15 cellular contexts compared by ENCODE assay signal in the genomic region with DNA sequence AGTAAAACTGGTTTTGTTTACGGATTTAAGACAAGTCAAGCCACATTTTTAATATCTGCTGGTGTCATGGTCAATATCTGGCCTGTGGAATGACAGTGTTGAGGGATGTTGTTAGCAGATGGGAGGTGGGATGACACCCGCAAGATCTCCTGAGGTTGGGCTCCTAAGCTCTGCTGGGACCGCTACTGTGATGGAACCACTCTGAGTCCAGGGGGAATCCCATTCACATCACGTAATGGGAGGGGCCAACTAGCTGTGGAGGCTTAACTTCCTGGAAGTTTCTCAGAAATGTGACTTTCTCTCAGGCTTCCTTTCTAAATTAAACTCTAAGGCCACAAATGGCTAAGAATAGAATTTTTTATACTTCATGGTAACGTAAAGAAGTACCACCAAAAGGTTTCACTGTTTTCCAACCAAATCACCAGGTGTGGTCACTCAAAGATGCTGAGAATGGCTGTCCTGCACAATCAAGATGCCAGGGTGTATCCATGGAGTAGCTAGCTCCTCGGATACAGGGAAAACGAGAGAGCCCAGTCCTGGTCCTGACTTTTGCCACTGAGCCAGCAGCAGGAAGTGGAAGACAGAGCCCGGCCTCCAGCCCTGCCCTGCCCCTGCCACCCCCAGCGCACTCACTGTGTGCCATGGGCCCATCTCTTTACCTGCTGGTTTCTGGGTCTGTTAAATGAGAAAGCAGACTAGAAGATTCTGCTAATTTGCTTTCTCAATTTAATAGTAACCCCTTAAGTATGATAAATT. TPM values are rescaled to one million over a fixed set of nuclear protein-coding genes. Genes with fewer than 3 reads are reported as not detected.
DNase-seq lines count a peak whose midpoint lies in the region; ATAC-seq and TF ChIP-seq lines count a peak whose summit lies in the region.
"Had no signal": no experiment of that assay in that cellular context is flagged by ENCODE, and none has a peak within 500 bp of the region (broad histone marks: within the 10 kb centered on the region; RNA-seq: fewer than 3 reads in every experiment).

No MANE protein-coding gene starts in this region.

- H3K27me3 ChIP-seq in left ventricle myocardium inferior (ENCODE audit: low read depth): no peaks in the 10 kb centered on the region
- H3K27me3 ChIP-seq in mucosa of stomach (ENCODE audit: control insufficient read depth, insufficient read depth, low read length): no peaks in the 10 kb centered on the region
- no peaks in the 10 kb centered on the region for H3K27me3 ChIP-seq in vagina
- H3K27me3 ChIP-seq: foreskin keratinocyte had no signal

- H3K9me3 Mint-ChIP-seq in activated T-helper 1 cell treated with anti-CD3 and anti-CD28 coated beads, Interleukin-12 subunit alpha, Interleukin-12 subunit beta, Interleukin-2, Interleukin-4 antibody, amounts not matched to agents 30 ng/mL and 10 ng/mL and 1 ng/mL, durations not matched to agents 14 hours and 24 hours and 36 hours: no peaks in the 10 kb centered on the region

- no peak for ATAC-seq in Right ventricle myocardium superior (ENCODE audit: poor library complexity)
- ATAC-seq: foreskin keratinocyte had no signal

- DNase-seq in left ventricle myocardium inferior (no peak), Right ventricle myocardium superior (no peak), vagina (ENCODE audit: extremely low spot score in 2 of 2) (no peak), RWPE1 (ENCODE audit: low spot score) (no peak), posterior cingulate gyrus (no peak), NCI-H1048 (lab: John Stamatoyannopoulos, UW) (no peak)
- peak; percentile 12 for DNase-seq in activated T-helper 1 cell treated with anti-CD3 and anti-CD28 coated beads, Interleukin-12 subunit alpha, Interleukin-12 subunit beta, Interleukin-2, Interleukin-4 antibody, amounts not matched to agents 30 ng/mL and 10 ng/mL and 1 ng/mL, durations not matched to agents 14 hours and 24 hours and 36 hours (ENCODE audit: low spot score)
- DNase-seq: activated effector memory CD4-positive, alpha-beta T cell treated with anti-CD3 and anti-CD28 coated beads, Interleukin-2, amount 50 U/mL, for 16 hours; cortex of kidney; foreskin keratinocyte; kidney glomerular epithelial cell; NCI-H526 treated with DMSO at 0.1 percent for 48 hours; SHP77 treated with DMSO at 0.1 percent for 48 hours had no signal

- H3K4me1 Mint-ChIP-seq in activated T-helper 1 cell treated with anti-CD3 and anti-CD28 coated beads, Interleukin-12 subunit alpha, Interleukin-12 subunit beta, Interleukin-2, Interleukin-4 antibody, amounts not matched to agents 30 ng/mL and 10 ng/mL and 1 ng/mL, durations not matched to agents 14 hours and 24 hours and 36 hours (ENCODE audit: low read depth): peaks cover 42% of the 10 kb centered on the region

- H3K4me1 ChIP-seq in left ventricle myocardium inferior (peaks cover 53% of the 10 kb centered on the region), mucosa of stomach (ENCODE audit: control insufficient read depth, insufficient read depth, low read length) (peaks cover 7% of the 10 kb centered on the region), vagina (peaks cover 27% of the 10 kb centered on the region)

- H3K36me3 Mint-ChIP-seq in activated T-helper 1 cell treated with anti-CD3 and anti-CD28 coated beads, Interleukin-12 subunit alpha, Interleukin-12 subunit beta, Interleukin-2, Interleukin-4 antibody, amounts not matched to agents 30 ng/mL and 10 ng/mL and 1 ng/mL, durations not matched to agents 14 hours and 24 hours and 36 hours (ENCODE audit: low read depth): no peaks in the 10 kb centered on the region

- H3K36me3 ChIP-seq in left ventricle myocardium inferior: no peaks in the 10 kb centered on the region
- no peaks in the 10 kb centered on the region for H3K36me3 ChIP-seq in mucosa of stomach (ENCODE audit: control insufficient read depth, insufficient read depth, low read length)
- no peaks in the 10 kb centered on the region for H3K36me3 ChIP-seq in vagina

- intact Hi-C loops in left ventricle myocardium inferior (cut with micrococcal nuclease) (no loop called here), Right ventricle myocardium superior (cut with DNase I) (no loop called here), vagina (cut with DNase I) (no loop called here), posterior cingulate gyrus (cut with DNase I) (no loop called here)
- intact Hi-C loops in activated T-helper 1 cell treated with anti-CD3 and anti-CD28 coated beads, Interleukin-12 subunit alpha, Interleukin-12 subunit beta, Interleukin-2, Interleukin-4 antibody, amounts not matched to agents 30 ng/mL and 10 ng/mL and 1 ng/mL, durations not matched to agents 14 hours and 24 hours and 36 hours (cut with micrococcal nuclease): loop anchor here (2.0 kb wide), 1 partner anchor 20 kb away; no protein-coding TSS in a partner anchor

- no peak overlapping the region for H3K4me3 Mint-ChIP-seq in activated T-helper 1 cell treated with anti-CD3 and anti-CD28 coated beads, Interleukin-12 subunit alpha, Interleukin-12 subunit beta, Interleukin-2, Interleukin-4 antibody, amounts not matched to agents 30 ng/mL and 10 ng/mL and 1 ng/mL, durations not matched to agents 14 hours and 24 hours and 36 hours

- TF ChIP-seq CTCF in left ventricle myocardium inferior (IDR thresholded peaks at IDR 0.05; ENCODE audit: borderline replicate concordance) (no peak), vagina (IDR thresholded peaks at IDR 0.05) (no peak), RWPE1 (conservative IDR thresholded peaks at IDR 0.05; ENCODE audit: low read depth) (no peak)

- peak overlapping the region; percentile 81 for H3K27ac ChIP-seq in left ventricle myocardium inferior (replicated peaks)
- H3K27ac ChIP-seq in vagina: peak overlapping the region; percentile 47
- H3K27ac ChIP-seq in RWPE1: no peak overlapping the region
- H3K27ac ChIP-seq: foreskin keratinocyte, VCaP had no signal

- peak overlapping the region; percentile 27 for H3K27ac Mint-ChIP-seq in activated T-helper 1 cell treated with anti-CD3 and anti-CD28 coated beads, Interleukin-12 subunit alpha, Interleukin-12 subunit beta, Interleukin-2, Interleukin-4 antibody, amounts not matched to agents 30 ng/mL and 10 ng/mL and 1 ng/mL, durations not matched to agents 14 hours and 24 hours and 36 hours

- H3K9me3 ChIP-seq in left ventricle myocardium inferior (replicated peaks) (no peaks in the 10 kb centered on the region), mucosa of stomach (ENCODE audit: control insufficient read depth, low read length) (no peaks in the 10 kb centered on the region), vagina (no peaks in the 10 kb centered on the region)

- POLR2A ChIA-PET in RWPE1 (lab: Yijun Ruan, JAX; ENCODE audit: low non-redundant PET): no interaction called here

- no peak for TF ChIP-seq POLR2A in vagina (IDR thresholded peaks at IDR 0.05)

- H3K27me3 Mint-ChIP-seq in activated T-helper 1 cell treated with anti-CD3 and anti-CD28 coated beads, Interleukin-12 subunit alpha, Interleukin-12 subunit beta, Interleukin-2, Interleukin-4 antibody, amounts not matched to agents 30 ng/mL and 10 ng/mL and 1 ng/mL, durations not matched to agents 14 hours and 24 hours and 36 hours (ENCODE audit: insufficient read depth): peaks cover 3% of the 10 kb centered on the region

- CTCF ChIA-PET in RWPE1 (lab: Yijun Ruan, JAX): interaction anchor here (1.0 kb wide), 1 partner anchor 25 kb away, joined by 3 read pairs; no protein-coding TSS in a partner anchor

- H3K4me3 ChIP-seq in left ventricle myocardium inferior (no peak overlapping the region), mucosa of stomach (ENCODE audit: low read length) (no peak overlapping the region), vagina (no peak overlapping the region)

- H3K9ac ChIP-seq in mucosa of stomach (ENCODE audit: low read length): peak overlapping the region; percentile 64

RNA-seq across cellular contexts. Expression of a gene that starts 18.4 kb away (rescaled TPM):
- total RNA-seq in left ventricle myocardium inferior: 6.0 TPM
- 6.5 TPM for total RNA-seq in Right ventricle myocardium superior
- 0.20 and 0.49 TPM in 2 replicates for total RNA-seq in activated T-helper 1 cell treated with anti-CD3 and anti-CD28 coated beads, Interleukin-12 subunit alpha, Interleukin-12 subunit beta, Interleukin-2, Interleukin-4 antibody, amounts not matched to agents 30 ng/mL and 10 ng/mL and 1 ng/mL, durations not matched to agents 14 hours and 24 hours and 36 hours
- 21.9 TPM for total RNA-seq in vagina
